In genomic region chr2:74497777-74498499, GRCh38 we compare ENCODE assay signal across 8 cellular contexts. TPM values are rescaled to one million over a fixed set of nuclear protein-coding genes. Genes with fewer than 3 reads are reported as not detected.
DNase-seq lines count a peak whose midpoint lies in the region; ATAC-seq, FAIRE-seq and TF ChIP-seq lines count a peak whose summit lies in the region.

No MANE protein-coding gene starts in this region.

- CTCF ChIA-PET in A549 (lab: Yijun Ruan, JAX) = interaction anchor here (0.9 to 15.5 kb wide), 3 partner anchors 9 to 89 kb away, joined by 4 to 184 read pairs (median 29); partner anchors contain the start of genes CCDC142, PCGF1 and TTC31

- H2AFZ ChIP-seq in GM23338 = peak overlapping the region; percentile 98

- ATAC-seq in A549 = no peak
- ATAC-seq in GM23338 = peak; percentile 23
- no peak for ATAC-seq in GM21367 (IDR thresholded peaks at IDR 0.05; ENCODE audit: unreplicated experiment)

- H3K4me3 Mint-ChIP-seq in GM23338 (peak overlapping the region; percentile 77), brain (peak overlapping the region; percentile 71 to 87 (median 80))

- H4K20me1 ChIP-seq in GM23338 (replicated peaks; ENCODE audit: insufficient read depth) = peaks cover 8% of the 10 kb centered on the region; the same call in 1 of the 2 replicates

- H3K9me3 ChIP-seq in A549 (no peaks in the 10 kb centered on the region), liver (ENCODE audit: control insufficient read depth in 4 of 4, low read length in 3 of 4) (no peaks in the 10 kb centered on the region), thymus (ENCODE audit: control insufficient read depth) (no peaks in the 10 kb centered on the region)

- no peak for DNase-seq in A549 (ENCODE audit: low read depth in 1 of 2, low spot score in 1 of 2)
- DNase-seq in GM23338 (ENCODE audit: low spot score) = peak; percentile 72
- no peak for DNase-seq in NCI-H1092 (lab: John Stamatoyannopoulos, UW)
- DNase-seq in HuH-7 (ENCODE audit: low spot score) = no peak

- no peak for FAIRE-seq in A549 (lab: Jason Lieb, UNC)

- peaks cover 90% of the 10 kb centered on the region for H3K27me3 ChIP-seq in GM23338 (ENCODE audit: insufficient read depth)
- H3K27me3 ChIP-seq in liver (ENCODE audit: control insufficient read depth in 4 of 4, insufficient read depth in 4 of 4, low read length in 3 of 4) = no peaks in the 10 kb centered on the region
- peaks cover 69% of the 10 kb centered on the region for H3K27me3 ChIP-seq in thymus (ENCODE audit: control insufficient read depth, insufficient read depth)

- H3K27ac Mint-ChIP-seq in GM23338 = no peak overlapping the region
- peak overlapping the region in 1 of 5 experiments; percentile 69 for H3K27ac Mint-ChIP-seq in brain

- H3K36me3 Mint-ChIP-seq in GM23338 (ENCODE audit: low read depth) = peaks cover 13% of the 10 kb centered on the region
- peaks cover 14% of the 10 kb centered on the region for H3K36me3 Mint-ChIP-seq in brain

- H3K4me1 Mint-ChIP-seq in GM23338 = peaks cover 42% of the 10 kb centered on the region
- H3K4me1 Mint-ChIP-seq in brain = peaks cover 40% of the 10 kb centered on the region

- H3F3A ChIP-seq in GM23338 (replicated peaks; ENCODE audit: low read depth) = peaks cover 39% of the 10 kb centered on the region

- H3K4me2 ChIP-seq in A549 (no peak overlapping the region), GM23338 (peak overlapping the region; percentile 95)

- peaks cover 79% of the 10 kb centered on the region for H3K27me3 Mint-ChIP-seq in GM23338 (ENCODE audit: insufficient read depth, low read depth, poor library complexity)
- peaks cover 72% of the 10 kb centered on the region for H3K27me3 Mint-ChIP-seq in brain

- no peak for TF ChIP-seq RAD21 in A549 (conservative IDR thresholded peaks at IDR 0.05 in 1 of 2, IDR thresholded peaks at IDR 0.05 in 1 of 2)
- TF ChIP-seq RAD21 in liver (IDR thresholded peaks at IDR 0.05) = no peak

- no peak overlapping the region for H3K9ac ChIP-seq in liver (ENCODE audit: low read depth in 1 of 2, low read length in 2 of 2)

- no peak overlapping the region for H3K27ac ChIP-seq in A549
- no peak overlapping the region for H3K27ac ChIP-seq in GM23338 (ENCODE audit: low read depth)
- H3K27ac ChIP-seq in liver (ENCODE audit: low read depth in 1 of 2, low read length in 2 of 2) = no peak overlapping the region
- H3K27ac ChIP-seq in thymus (ENCODE audit: low read depth) = no peak overlapping the region

- no peak for TF ChIP-seq POLR2A in A549 (IDR thresholded peaks at IDR 0.05; ENCODE audit: low read length)

- H3K4me3 ChIP-seq in A549 (no peak overlapping the region), GM23338 (peak overlapping the region; percentile 69), liver (ENCODE audit: low read depth in 1 of 3, low read length in 3 of 3) (peak overlapping the region in 2 of 3 donors; percentile 50), thymus (ENCODE audit: low read length) (peak overlapping the region; percentile 29)

- H3K36me3 ChIP-seq in GM23338 (ENCODE audit: insufficient read depth) = no peaks in the 10 kb centered on the region
- peaks cover 3 to 8% (median 5%) of the 10 kb centered on the region in 4 donors for H3K36me3 ChIP-seq in liver (ENCODE audit: control insufficient read depth in 4 of 4, insufficient read depth in 3 of 4, low read depth in 1 of 4, low read length in 3 of 4)
- peaks cover 8% of the 10 kb centered on the region for H3K36me3 ChIP-seq in thymus (ENCODE audit: control insufficient read depth, insufficient read depth)

- H3K9me3 Mint-ChIP-seq in GM23338 (no peaks in the 10 kb centered on the region), brain (no peaks in the 10 kb centered on the region)

- TF ChIP-seq CTCF in A549 (IDR thresholded peaks at IDR 0.05) = no peak
- no peak for TF ChIP-seq CTCF in GM23338 (conservative IDR thresholded peaks at IDR 0.05; ENCODE audit: low read depth in 2 of 2)
- TF ChIP-seq CTCF in brain (conservative IDR thresholded peaks at IDR 0.05) = no peak
- no peak for TF ChIP-seq CTCF in liver (IDR thresholded peaks at IDR 0.05; ENCODE audit: low read depth, low read length, missing input control)

- POLR2A ChIA-PET in A549 (lab: Yijun Ruan, JAX) = no interaction called here

- H3K4me1 ChIP-seq in A549 (peaks cover 5% of the 10 kb centered on the region; the same call in 2 of the 3 replicates), GM23338 (ENCODE audit: insufficient read depth) (peaks cover 42% of the 10 kb centered on the region), liver (ENCODE audit: control insufficient read depth in 4 of 4, insufficient read depth in 4 of 4, low read length in 3 of 4) (peaks cover 18 to 74% (median 56%) of the 10 kb centered on the region in 4 donors), thymus (ENCODE audit: control insufficient read depth, insufficient read depth, low read length) (peaks cover 15% of the 10 kb centered on the region)

- 93% methylated on average over 47 of the region's 61 CpGs for WGBS in A549 (ENCODE audit: missing lambda C conversion rate)
- whole genome bisulfite sequencing in liver = 30% methylated on average over 61 of the region's 61 CpGs
- 5% methylated on average over 61 of the region's 61 CpGs for WGBS in thymus

- H3K79me2 ChIP-seq in GM23338 (replicated peaks; ENCODE audit: insufficient read depth) = no peaks in the 10 kb centered on the region

- TF ChIP-seq EP300 in A549 (IDR thresholded peaks at IDR 0.05) = no peak

- no peaks in the 10 kb centered on the region for H3K9me2 ChIP-seq in GM23338 (ENCODE audit: insufficient read depth)

TF ChIP-seq in GM23338, 12 proteins besides CTCF, POLR2A, EP300 and RAD21 (continues in another document):
- peak; percentile 73 for TF ChIP-seq EZH2 (IDR thresholded peaks at IDR 0.05; ENCODE audit: low read depth, unreplicated experiment)

RNA-seq across cellular contexts. Expression of gene LBX2, which starts 1.5 kb away (rescaled TPM):
- 0.84 and 1.0 TPM in 2 replicates for polyA plus RNA-seq in A549 (2011; rRNA removed)
- polyA plus RNA-seq in A549 (2012; cell fraction: cytosol; rRNA removed) = 1.5 and 2.3 TPM in 2 replicates
- polyA plus RNA-seq in A549 (2012; cell fraction: nucleus; rRNA removed) = 2.3 and 3.7 TPM in 2 replicates
- 2.0 to 2.4 TPM (median 2.1 TPM) in 3 replicates for polyA plus RNA-seq in A549 (2017; fragmentation: RNase III; extraction: RNeasy Plus Mini Kit Qiagen cat#74134 plus additional on column Dnase treatment)
- polyA minus RNA-seq in A549 (2011; rRNA and poly(A)+ RNA removed) = 0.39 and 0.62 TPM in 2 replicates
- total RNA-seq in GM23338 (2014; rRNA removed; shearing (Covaris generic)) = 0.24 TPM in 1 of 2 replicates, not detected in the other
- 0.57 and 0.82 TPM in 2 replicates for polyA plus RNA-seq in GM23338 (2016; fragmentation: Nextera tagmentation; extraction: Ambion mirVana)
- 2.5 TPM for polyA plus RNA-seq in brain (ENCODE audit: insufficient read depth, low read depth, low replicate concordance)
- total RNA-seq in liver = 1 to 10 TPM in 1 of 2 donors, under 1 TPM in 1; 0.84 to 2.7 TPM
- 1 to 10 TPM; 2.3 to 2.8 TPM for polyA plus RNA-seq in liver
- polyA plus RNA-seq in thymus = 0.89 TPM

RNA-seq across cellular contexts. Expression of gene PCGF1, which starts 9.6 kb away (rescaled TPM):
- polyA plus RNA-seq in A549 (2011; rRNA removed) = 53.6 and 55.3 TPM in 2 replicates
- 42.9 and 51.6 TPM in 2 replicates for polyA plus RNA-seq in A549 (2012; cell fraction: cytosol; rRNA removed)
- 32.8 and 45.5 TPM in 2 replicates for polyA plus RNA-seq in A549 (2012; cell fraction: nucleus; rRNA removed)
- 32.2 to 38.1 TPM (median 32.8 TPM) in 3 replicates for polyA plus RNA-seq in A549 (2017; fragmentation: RNase III; extraction: RNeasy Plus Mini Kit Qiagen cat#74134 plus additional on column Dnase treatment)
- polyA minus RNA-seq in A549 (2011; rRNA and poly(A)+ RNA removed) = 74.3 and 112 TPM in 2 replicates
- total RNA-seq in GM23338 (2014; rRNA removed; shearing (Covaris generic)) = 10.9 and 14.3 TPM in 2 replicates
- 13.1 and 13.4 TPM in 2 replicates for polyA plus RNA-seq in GM23338 (2016; fragmentation: Nextera tagmentation; extraction: Ambion mirVana)
- 19.5 TPM for polyA plus RNA-seq in brain (ENCODE audit: insufficient read depth, low read depth, low replicate concordance)
- 10 to 100 TPM in 1 of 2 donors, 1 to 10 TPM in 1; 3.3 to 11.1 TPM for total RNA-seq in liver
- polyA plus RNA-seq in liver = 10 to 100 TPM; 10.6 to 12.5 TPM
- 29.0 TPM for polyA plus RNA-seq in thymus

RNA-seq across cellular contexts. Expression of gene TTC31, which starts 15.1 kb away (rescaled TPM):
- polyA plus RNA-seq in A549 (2011; rRNA removed) (29.6 and 32.4 TPM in 2 replicates), A549 (2017; fragmentation: RNase III; extraction: RNeasy Plus Mini Kit Qiagen cat#74134 plus additional on column Dnase treatment) (25.4 to 26.2 TPM (median 25.7 TPM) in 3 replicates), GM23338 (2016; fragmentation: Nextera tagmentation; extraction: Ambion mirVana) (13.1 and 15.8 TPM in 2 replicates), brain (ENCODE audit: insufficient read depth, low read depth, low replicate concordance) (13.4 TPM), liver (10 to 100 TPM; 15.3 to 16.3 TPM), thymus (23.5 TPM)
- 22.3 and 28.2 TPM in 2 replicates for polyA plus RNA-seq in A549 (2012; cell fraction: cytosol; rRNA removed)
- polyA plus RNA-seq in A549 (2012; cell fraction: nucleus; rRNA removed) = 109 and 113 TPM in 2 replicates
- polyA minus RNA-seq in A549 (2011; rRNA and poly(A)+ RNA removed) = 32.1 and 39.3 TPM in 2 replicates
- total RNA-seq in GM23338 (2014; rRNA removed; shearing (Covaris generic)) = 29.2 and 29.6 TPM in 2 replicates
- 10 to 100 TPM in 1 of 2 donors, 1 to 10 TPM in 1; 9.9 to 26.4 TPM for total RNA-seq in liver

RNA-seq across cellular contexts. Expression of gene CCDC142, which starts 15.1 kb away (rescaled TPM):
- 6.8 and 8.9 TPM in 2 replicates for polyA plus RNA-seq in A549 (2011; rRNA removed)
- 10.0 and 13.2 TPM in 2 replicates for polyA plus RNA-seq in A549 (2012; cell fraction: cytosol; rRNA removed)
- polyA plus RNA-seq in A549 (2012; cell fraction: nucleus; rRNA removed) = 39.3 and 43.2 TPM in 2 replicates
- 11.9 to 16.4 TPM (median 12.8 TPM) in 3 replicates for polyA plus RNA-seq in A549 (2017; fragmentation: RNase III; extraction: RNeasy Plus Mini Kit Qiagen cat#74134 plus additional on column Dnase treatment)
- 38.8 and 43.8 TPM in 2 replicates for polyA minus RNA-seq in A549 (2011; rRNA and poly(A)+ RNA removed)
- 12.3 and 20.5 TPM in 2 replicates for total RNA-seq in GM23338 (2014; rRNA removed; shearing (Covaris generic))
- polyA plus RNA-seq in GM23338 (2016; fragmentation: Nextera tagmentation; extraction: Ambion mirVana) = 5.1 and 5.8 TPM in 2 replicates
- polyA plus RNA-seq in brain (ENCODE audit: insufficient read depth, low read depth, low replicate concordance) = 4.2 TPM
- total RNA-seq in liver = 10 to 100 TPM; 13.4 to 28.3 TPM
- polyA plus RNA-seq in liver = 1 to 10 TPM; 5.1 to 8.3 TPM
- polyA plus RNA-seq in thymus = 6.7 TPM

RNA-seq across cellular contexts. Expression of gene TLX2, which starts 16.3 kb away (rescaled TPM):
- polyA plus RNA-seq in A549 (2011; rRNA removed) (0.05 TPM in 1 of 2 replicates, not detected in the other), A549 (2017; fragmentation: RNase III; extraction: RNeasy Plus Mini Kit Qiagen cat#74134 plus additional on column Dnase treatment) (0.37 to 0.58 TPM (median 0.39 TPM) in 3 replicates), GM23338 (2016; fragmentation: Nextera tagmentation; extraction: Ambion mirVana) (0.16 TPM in 1 of 2 replicates, not detected in the other), brain (ENCODE audit: insufficient read depth, low read depth, low replicate concordance) (0.20 TPM), liver (not detected), thymus (0.11 TPM)
- 0.17 and 0.38 TPM in 2 replicates for polyA plus RNA-seq in A549 (2012; cell fraction: cytosol; rRNA removed)
- 0.33 and 0.54 TPM in 2 replicates for polyA plus RNA-seq in A549 (2012; cell fraction: nucleus; rRNA removed)
- polyA minus RNA-seq in A549 (2011; rRNA and poly(A)+ RNA removed) = 0.15 TPM in 1 of 2 replicates, not detected in the other
- total RNA-seq in GM23338 (2014; rRNA removed; shearing (Covaris generic)) = 0.21 TPM in 1 of 2 replicates, not detected in the other
- not detected for total RNA-seq in liver
